ENCODE assay signal across 8 cellular contexts in genomic region chr10:86400705-86401587, GRCh38. TPM values are rescaled to one million over a fixed set of nuclear protein-coding genes. Genes with fewer than 3 reads are reported as not detected.
DNase-seq lines count a peak whose midpoint lies in the region; ATAC-seq and TF ChIP-seq lines count a peak whose summit lies in the region.

No MANE protein-coding gene starts in this region.

- DNase-seq in NCI-H2196 (lab: John Stamatoyannopoulos, UW; ENCODE audit: unreplicated experiment) (peak; percentile 35), NCI-H2196 treated with DMSO at 0.1 percent for 48 hours (lab: John Stamatoyannopoulos, UW; ENCODE audit: unreplicated experiment) (no peak), RWPE2 (ENCODE audit: low spot score) (no peak), right atrium auricular region (ENCODE audit: low spot score) (peak; percentile 64), skeletal muscle cell (ENCODE audit: low read depth) (no peak), NCI-H1105 (lab: John Stamatoyannopoulos, UW) (no peak)
- DNase-seq in activated naive CD4-positive, alpha-beta T cell treated with anti-CD3 and anti-CD28 coated beads, Interleukin-2, amount 50 U/mL, for 72 hours (ENCODE audit: low spot score in 2 of 2) = peak; percentile 73 to 83

- peaks cover 3% of the 10 kb centered on the region for H3K4me1 ChIP-seq in RWPE2 (ENCODE audit: insufficient read depth, poor library complexity, severe bottlenecking)
- H3K4me1 ChIP-seq in right atrium auricular region = peaks cover 0 to 36% of the 10 kb centered on the region in 2 donors

- TF ChIP-seq CTCF in RWPE2 (IDR thresholded peaks at IDR 0.05; ENCODE audit: poor library complexity, severe bottlenecking) (peak; percentile 10), right atrium auricular region (IDR thresholded peaks at IDR 0.05) (no peak)

- H3K4me3 ChIP-seq in RWPE2 (ENCODE audit: severe bottlenecking) (peak overlapping the region; percentile 53), right atrium auricular region (peak overlapping the region; percentile 53 to 64), skeletal muscle cell (ENCODE audit: low read depth, low read length) (peak overlapping the region; percentile 67)

- H3K9me3 ChIP-seq in RWPE2 (ENCODE audit: severe bottlenecking) = no peaks in the 10 kb centered on the region
- no peaks in the 10 kb centered on the region for H3K9me3 ChIP-seq in right atrium auricular region

- peak; percentile 36 for ATAC-seq in HG02973 (IDR thresholded peaks at IDR 0.05; ENCODE audit: unreplicated experiment)
- 0 out of 3 replicates have a peak, but pooled peaks have one; percentile 8 for ATAC-seq in RWPE2 (ENCODE audit: low read depth)
- ATAC-seq in activated naive CD4-positive, alpha-beta T cell treated with anti-CD3 and anti-CD28 coated beads, Interleukin-2, amount 50 U/mL, for 72 hours = peak; percentile 67 to 76

- H3K36me3 Mint-ChIP-seq in activated naive CD4-positive, alpha-beta T cell treated with anti-CD3 and anti-CD28 coated beads, Interleukin-2, amount 50 U/mL, for 72 hours = no peaks in the 10 kb centered on the region

- H3K9me3 Mint-ChIP-seq in activated naive CD4-positive, alpha-beta T cell treated with anti-CD3 and anti-CD28 coated beads, Interleukin-2, amount 50 U/mL, for 72 hours = no peaks in the 10 kb centered on the region

- peak overlapping the region; percentile 87 to 94 for H3K27ac Mint-ChIP-seq in activated naive CD4-positive, alpha-beta T cell treated with anti-CD3 and anti-CD28 coated beads, Interleukin-2, amount 50 U/mL, for 72 hours

- H3K27me3 ChIP-seq in RWPE2 (ENCODE audit: insufficient read depth, poor library complexity, severe bottlenecking) = no peaks in the 10 kb centered on the region
- no peaks in the 10 kb centered on the region for H3K27me3 ChIP-seq in right atrium auricular region

- H3K36me3 ChIP-seq in RWPE2 (ENCODE audit: low read depth) (no peaks in the 10 kb centered on the region), right atrium auricular region (no peaks in the 10 kb centered on the region)

- H3K27ac ChIP-seq in RWPE2 (ENCODE audit: poor library complexity, severe bottlenecking) (no peak overlapping the region), right atrium auricular region (peak overlapping the region; percentile 75 to 86)

RNA-seq across cellular contexts. Expression of gene GRID1, which starts 34.4 kb away (rescaled TPM):
- not detected for total RNA-seq in activated naive CD4-positive, alpha-beta T cell treated with anti-CD3 and anti-CD28 coated beads, Interleukin-2, amount 50 U/mL, for 72 hours
- total RNA-seq in right atrium auricular region = under 1 TPM; 0.37 to 0.67 TPM

Comparison
In these comparisons a context has a peak if more than half of its experiments do, and no peak if none do; other contexts are left out.
1. DNase-seq: peak in NCI-H2196 (single experiment), activated naive CD4-positive, alpha-beta T cell treated with anti-CD3 and anti-CD28 coated beads, Interleukin-2, amount 50 U/mL, for 72 hours (2 of 2) and right atrium auricular region (single experiment); none in NCI-H2196 treated with DMSO at 0.1 percent for 48 hours (single experiment), RWPE2 (single experiment), skeletal muscle cell (single experiment) and NCI-H1105 (single experiment).
2. ATAC-seq: peak in every context shown above with its lines; median percentile 72 in activated naive CD4-positive, alpha-beta T cell treated with anti-CD3 and anti-CD28 coated beads, Interleukin-2, amount 50 U/mL, for 72 hours; 36 in HG02973; 8 in RWPE2.
3. Peak in every context shown above with its lines, with median percentiles within 50 percentile points of each other: H3K4me3 ChIP-seq.